Comparison of ENCODE assay signal across 8 cellular contexts in the genomic region with DNA sequence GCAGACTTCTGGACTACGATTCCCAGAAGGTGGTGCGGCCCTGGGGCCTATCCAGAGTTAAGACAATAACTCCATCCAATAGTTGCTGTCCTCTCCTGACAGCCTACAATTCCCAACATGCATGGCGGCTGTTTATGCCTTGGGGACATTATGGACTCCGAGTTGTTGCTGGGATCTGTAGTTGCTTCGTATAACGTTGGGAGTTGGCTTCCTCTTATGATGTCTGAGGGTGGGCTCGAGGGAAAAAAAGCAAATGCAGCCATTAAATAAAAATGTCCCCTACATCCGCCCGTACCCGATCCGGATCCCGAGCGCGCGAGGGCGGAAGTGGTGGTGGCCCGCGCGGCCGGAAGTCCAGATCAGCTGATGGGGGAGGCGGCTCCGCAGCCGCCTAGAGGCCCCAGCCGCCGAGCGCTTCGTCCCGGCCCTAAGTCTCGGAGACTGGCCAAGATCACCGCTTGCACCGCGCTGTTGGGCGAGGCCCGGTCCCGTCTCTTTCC. TPM values are rescaled to one million over a fixed set of nuclear protein-coding genes. Genes with fewer than 3 reads are reported as not detected.
DNase-seq lines count a peak whose midpoint lies in the region; ATAC-seq lines count a peak whose summit lies in the region.

A gene with protein sequence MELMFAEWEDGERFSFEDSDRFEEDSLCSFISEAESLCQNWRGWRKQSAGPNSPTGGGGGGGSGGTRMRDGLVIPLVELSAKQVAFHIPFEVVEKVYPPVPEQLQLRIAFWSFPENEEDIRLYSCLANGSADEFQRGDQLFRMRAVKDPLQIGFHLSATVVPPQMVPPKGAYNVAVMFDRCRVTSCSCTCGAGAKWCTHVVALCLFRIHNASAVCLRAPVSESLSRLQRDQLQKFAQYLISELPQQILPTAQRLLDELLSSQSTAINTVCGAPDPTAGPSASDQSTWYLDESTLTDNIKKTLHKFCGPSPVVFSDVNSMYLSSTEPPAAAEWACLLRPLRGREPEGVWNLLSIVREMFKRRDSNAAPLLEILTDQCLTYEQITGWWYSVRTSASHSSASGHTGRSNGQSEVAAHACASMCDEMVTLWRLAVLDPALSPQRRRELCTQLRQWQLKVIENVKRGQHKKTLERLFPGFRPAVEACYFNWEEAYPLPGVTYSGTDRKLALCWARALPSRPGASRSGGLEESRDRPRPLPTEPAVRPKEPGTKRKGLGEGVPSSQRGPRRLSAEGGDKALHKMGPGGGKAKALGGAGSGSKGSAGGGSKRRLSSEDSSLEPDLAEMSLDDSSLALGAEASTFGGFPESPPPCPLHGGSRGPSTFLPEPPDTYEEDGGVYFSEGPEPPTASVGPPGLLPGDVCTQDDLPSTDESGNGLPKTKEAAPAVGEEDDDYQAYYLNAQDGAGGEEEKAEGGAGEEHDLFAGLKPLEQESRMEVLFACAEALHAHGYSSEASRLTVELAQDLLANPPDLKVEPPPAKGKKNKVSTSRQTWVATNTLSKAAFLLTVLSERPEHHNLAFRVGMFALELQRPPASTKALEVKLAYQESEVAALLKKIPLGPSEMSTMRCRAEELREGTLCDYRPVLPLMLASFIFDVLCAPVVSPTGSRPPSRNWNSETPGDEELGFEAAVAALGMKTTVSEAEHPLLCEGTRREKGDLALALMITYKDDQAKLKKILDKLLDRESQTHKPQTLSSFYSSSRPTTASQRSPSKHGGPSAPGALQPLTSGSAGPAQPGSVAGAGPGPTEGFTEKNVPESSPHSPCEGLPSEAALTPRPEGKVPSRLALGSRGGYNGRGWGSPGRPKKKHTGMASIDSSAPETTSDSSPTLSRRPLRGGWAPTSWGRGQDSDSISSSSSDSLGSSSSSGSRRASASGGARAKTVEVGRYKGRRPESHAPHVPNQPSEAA (N-terminal part only) (plus strand): TSS at position 386 of the 500 bp plus-strand sequence. CDS start 273 bp downstream, outside the sequence.

- H3K27ac ChIP-seq in BLaER1 treated with 17β-estradiol and CSF1 and Interleukin-3, amounts not matched to agents 10 nM and 100 nM: peak within 1 kb of the TSS; percentile 80 to 89 (median 86)

- peak within 1 kb of the TSS; percentile 79 to 99 (median 88) for H3K4me3 ChIP-seq in BLaER1 treated with 17β-estradiol and CSF1 and Interleukin-3, amounts not matched to agents 10 nM and 100 nM

- ATAC-seq in GM19351 (IDR thresholded peaks at IDR 0.05; ENCODE audit: unreplicated experiment) (peak; percentile 68), HG03521 (IDR thresholded peaks at IDR 0.05; ENCODE audit: unreplicated experiment) (peak; percentile 68), left colon (peak; percentile 79)

- H4K20me1 ChIP-seq in BLaER1 treated with 17β-estradiol and CSF1 and Interleukin-3, amounts not matched to agents 10 nM and 100 nM: peaks cover 21 to 52% (median 36%) of the 10 kb centered on the region in 11 experiments; a peak in 20 of 22 replicates

- no peaks in the 10 kb centered on the region for H3K9me3 ChIP-seq in BLaER1 treated with 17β-estradiol and CSF1 and Interleukin-3, amounts not matched to agents 10 nM and 100 nM (replicated peaks in 1 of 11)

- H3K4me2 ChIP-seq in BLaER1 treated with 17β-estradiol and CSF1 and Interleukin-3, amounts not matched to agents 10 nM and 100 nM: peak within 1 kb of the TSS; percentile 92 to 99 (median 96)

- H3K9ac ChIP-seq in BLaER1 treated with 17β-estradiol and CSF1 and Interleukin-3, amounts not matched to agents 10 nM and 100 nM: peak within 1 kb of the TSS; percentile 88 to 95 (median 90)

- DNase-seq in NCI-H748 (lab: John Stamatoyannopoulos, UW; ENCODE audit: unreplicated experiment) (peak; percentile 90), cortex of kidney (lab: John Stamatoyannopoulos, UW) (peak; percentile 30), left colon (peak; percentile 89 to 93)
- DNase-seq in activated CD4-positive, alpha-beta T cell treated with anti-CD3 and anti-CD28 coated beads, Interleukin-2, amount 50 U/mL, for 1 hour: peak; percentile 80
- DNase-seq in stimulated activated CD4-positive, alpha-beta T cell treated with anti-CD3 and anti-CD28 coated beads, Interleukin-1b, Interleukin-23, amount 100 ng/mL, for 48 hours: peak; percentile 84

- peaks cover 15 to 39% (median 24%) of the 10 kb centered on the region in 11 experiments for H3K36me3 ChIP-seq in BLaER1 treated with 17β-estradiol and CSF1 and Interleukin-3, amounts not matched to agents 10 nM and 100 nM

- peaks cover 47 to 54% (median 50%) of the 10 kb centered on the region in 10 experiments for H3K4me1 ChIP-seq in BLaER1 treated with 17β-estradiol and CSF1 and Interleukin-3, amounts not matched to agents 10 nM and 100 nM

- H3K27me3 ChIP-seq in BLaER1 treated with 17β-estradiol and CSF1 and Interleukin-3, amounts not matched to agents 10 nM and 100 nM: no peaks in the 10 kb centered on the region

- intact Hi-C loops in left colon (cut with DNase I, micrococcal nuclease): no loop called here

RNA-seq across cellular contexts. Expression of the gene that starts here (rescaled TPM):
- 10 to 100 TPM; 60.4 to 67.1 TPM for total RNA-seq in left colon

Comparison
In these comparisons a context has a peak if more than half of its experiments do, and no peak if none do; other contexts are left out.
1. Peak in every context shown above with its lines: DNase-seq, ATAC-seq, H3K4me3 ChIP-seq and H3K27ac ChIP-seq.
2. DNase-seq: peak in every context shown above with its lines; median percentile 91 in left colon; 90 in NCI-H748; 84 in stimulated activated CD4-positive, alpha-beta T cell treated with anti-CD3 and anti-CD28 coated beads, Interleukin-1b, Interleukin-23, amount 100 ng/mL, for 48 hours; 80 in activated CD4-positive, alpha-beta T cell treated with anti-CD3 and anti-CD28 coated beads, Interleukin-2, amount 50 U/mL, for 1 hour; 30 in cortex of kidney.